In genomic region chr17:19672009-19672837, GRCh38 we compare ENCODE assay signal across 12 cellular contexts. TPM values are rescaled to one million over a fixed set of nuclear protein-coding genes. Genes with fewer than 3 reads are reported as not detected.
A peak's percentile ranks its signal among the peaks of the same experiment; 100 is the strongest.
DNase-seq lines count a peak whose midpoint lies in the region; ATAC-seq and TF ChIP-seq lines count a peak whose summit lies in the region.
"Had no signal": no experiment of that assay in that cellular context is flagged by ENCODE, and none has a peak within 500 bp of the region (broad histone marks: within the 10 kb centered on the region; RNA-seq: fewer than 3 reads in every experiment).

No MANE protein-coding gene starts in this region.

- no peak overlapping the region for H3K4me3 Mint-ChIP-seq in Calu3 (ENCODE audit: low read depth, unreplicated experiment)
- H3K4me3 Mint-ChIP-seq: activated B cell treated with CpG ODN at 0.5 μM for 24 hours; central memory CD8-positive, alpha-beta T cell; stimulated activated memory B cell treated with anti-CD40 and anti-IgM and Interleukin-4, amounts not matched to agents 10 μg/mL and 1 μg/mL and 100 μg/mL, for 72 hours had no signal

- H3K27me3 Mint-ChIP-seq in Calu3 (ENCODE audit: unreplicated experiment) = no peaks in the 10 kb centered on the region
- H3K27me3 Mint-ChIP-seq: activated B cell treated with CpG ODN at 0.5 μM for 24 hours; central memory CD8-positive, alpha-beta T cell; stimulated activated memory B cell treated with anti-CD40 and anti-IgM and Interleukin-4, amounts not matched to agents 10 μg/mL and 1 μg/mL and 100 μg/mL, for 72 hours had no signal

- intact Hi-C loops in Calu3 (cut with micrococcal nuclease; ENCODE audit: unreplicated experiment) = loop anchor here (1.0 kb wide), 1 partner anchor 158 kb away; no protein-coding TSS in a partner anchor
- intact Hi-C loops in head of caudate nucleus (cut with DNase I) = no loop called here

- H3K27ac Mint-ChIP-seq in Calu3 (ENCODE audit: unreplicated experiment) = no peak overlapping the region
- H3K27ac Mint-ChIP-seq: activated B cell treated with CpG ODN at 0.5 μM for 24 hours; stimulated activated memory B cell treated with anti-CD40 and anti-IgM and Interleukin-4, amounts not matched to agents 10 μg/mL and 1 μg/mL and 100 μg/mL, for 72 hours had no signal

- ATAC-seq in HG03378 (IDR thresholded peaks at IDR 0.05; ENCODE audit: unreplicated experiment) = no peak
- ATAC-seq in GM21381 (IDR thresholded peaks at IDR 0.05; ENCODE audit: unreplicated experiment) = no peak
- ATAC-seq: stimulated activated memory B cell treated with anti-CD40 and anti-IgM and Interleukin-4, amounts not matched to agents 10 μg/mL and 1 μg/mL and 100 μg/mL, for 72 hours had no signal

- CTCF ChIA-PET in Calu3 (lab: Charles Lee) = interaction anchor here (1.0 to 1.5 kb wide), 3 partner anchors 24 to 309 kb away, joined by 5 to 6 read pairs (median 5); partner anchors contain the start of genes ALDH3A2 and B9D1

- DNase-seq in Calu3 (peak; percentile 6), RPMI7951 (ENCODE audit: low read depth) (peak; percentile 31), head of caudate nucleus (peak in 28 of 42 donors; percentile 16 to 81 (median 49)), pons (ENCODE audit: low spot score) (peak; percentile 62), NCI-H510A (lab: John Stamatoyannopoulos, UW) (no peak)
- no peak for DNase-seq in activated CD4-positive, CD25-positive, alpha-beta regulatory T cell treated with anti-CD3 and anti-CD28 coated beads, Interleukin-2, amount 50 U/mL, for 72 hours
- DNase-seq: activated B cell treated with CpG ODN at 0.5 μM for 24 hours, GF-D8 had no signal

- no peak for TF ChIP-seq CTCF in Calu3 (IDR thresholded peaks at IDR 0.05; ENCODE audit: unreplicated experiment)

- peaks cover 8% of the 10 kb centered on the region for H3K4me1 Mint-ChIP-seq in Calu3 (ENCODE audit: low read depth, unreplicated experiment)
- H3K4me1 Mint-ChIP-seq: central memory CD8-positive, alpha-beta T cell had no signal

- H3K36me3 Mint-ChIP-seq in Calu3 (ENCODE audit: insufficient read depth, unreplicated experiment) = no peaks in the 10 kb centered on the region

- no TSS peak for BruUV-seq in Calu3 (replicated peaks; lab: Mats Ljungman, UMichigan)

- no peaks in the 10 kb centered on the region for H3K9me3 Mint-ChIP-seq in Calu3 (ENCODE audit: low read depth, unreplicated experiment)
- H3K9me3 Mint-ChIP-seq: activated B cell treated with CpG ODN at 0.5 μM for 24 hours; central memory CD8-positive, alpha-beta T cell; stimulated activated memory B cell treated with anti-CD40 and anti-IgM and Interleukin-4, amounts not matched to agents 10 μg/mL and 1 μg/mL and 100 μg/mL, for 72 hours had no signal

RNA-seq across cellular contexts. Expression of gene ALDH3A2, which starts 23.7 kb away (rescaled TPM):
- total RNA-seq in Calu3 (2022) = 32.4 and 38.0 TPM in 2 replicates
- total RNA-seq in RPMI7951 (2014; rRNA removed; shearing (Covaris generic)) = 44.2 and 68.1 TPM in 2 replicates

RNA-seq across cellular contexts. Expression of gene SLC47A2, which starts 44.2 kb away (rescaled TPM):
- total RNA-seq in Calu3 (2022) = not detected in 2 replicates
- total RNA-seq in RPMI7951 (2014; rRNA removed; shearing (Covaris generic)) = not detected in 2 replicates
- total RNA-seq: activated B cell treated with CpG ODN at 0.5 μM for 24 hours had no signal

Comparison
In these comparisons a context has a peak if more than half of its experiments do, and no peak if none do; other contexts are left out.
1. DNase-seq: peak in Calu3 (single experiment), RPMI7951 (single experiment), head of caudate nucleus (28 of 42) and pons (single experiment); none in activated CD4-positive, CD25-positive, alpha-beta regulatory T cell treated with anti-CD3 and anti-CD28 coated beads, Interleukin-2, amount 50 U/mL, for 72 hours (single experiment) and NCI-H510A (single experiment).